ENCODE assay signal across 20 cellular contexts in genomic region chr4:77938560-77938959, GRCh38.
"Had no signal": no experiment of that assay in that cellular context is flagged by ENCODE, and none has a peak within 500 bp of the region (broad histone marks: within the 10 kb centered on the region; RNA-seq: fewer than 3 reads in every experiment).

No MANE protein-coding gene starts in this region.

- H3K4me3 Mint-ChIP-seq: activated CD4-positive, alpha-beta memory T cell treated with anti-CD3 and anti-CD28 coated beads for 36 hours; activated CD4-positive, alpha-beta T cell treated with anti-CD3 and anti-CD28 coated beads, Interleukin-2, amount 10 ng/mL, durations not matched to agents 7 days and 5 days; activated T-cell treated with anti-CD3 and anti-CD28 coated beads, Interleukin-2, amount 50 U/mL, for 4 hours had no signal

- H3K27ac Mint-ChIP-seq: activated CD4-positive, alpha-beta memory T cell treated with anti-CD3 and anti-CD28 coated beads for 36 hours; activated CD4-positive, alpha-beta T cell treated with anti-CD3 and anti-CD28 coated beads, Interleukin-2, amount 10 ng/mL, durations not matched to agents 7 days and 5 days had no signal

- H2AFZ ChIP-seq: PC-9 had no signal

- DNase-seq: activated CD4-positive, alpha-beta memory T cell treated with anti-CD3 and anti-CD28 coated beads for 36 hours; activated CD4-positive, alpha-beta T cell treated with anti-CD3 and anti-CD28 coated beads, Interleukin-2, amount 10 ng/mL, durations not matched to agents 7 days and 5 days; activated CD4-positive, CD25-positive, alpha-beta regulatory T cell; activated CD8-positive, alpha-beta memory T cell treated with anti-CD3 and anti-CD28 coated beads for 24 hours; activated effector memory CD4-positive, alpha-beta T cell treated with anti-CD3 and anti-CD28 coated beads, Interleukin-2, amount 50 U/mL, for 16 hours; activated naive CD4-positive, alpha-beta T cell treated with Interleukin-2 at 50 U/mL for 16 hours; activated T-cell treated with anti-CD3 and anti-CD28 coated beads, Interleukin-2, amount 50 U/mL, for 4 hours; cerebellar nuclear complex; MG63; NCI-H1105 treated with DMSO at 0.1 percent for 48 hours; NCI-H146; NCI-H187 treated with DMSO at 0.1 percent for 48 hours; NCI-H2081 treated with DMSO at 0.1 percent for 48 hours; NCI-H446; NCI-H524; PC-9; SHP77 treated with DMSO at 0.1 percent for 48 hours; T-helper 2 cell; T1000 had no signal

- H3K4me3 ChIP-seq: MG63, PC-9 had no signal

- H3K27me3 ChIP-seq: MG63 had no signal

- H3K4me2 ChIP-seq: PC-9 had no signal

- H3K27me3 Mint-ChIP-seq: activated CD4-positive, alpha-beta memory T cell treated with anti-CD3 and anti-CD28 coated beads for 36 hours; activated CD4-positive, alpha-beta T cell treated with anti-CD3 and anti-CD28 coated beads, Interleukin-2, amount 10 ng/mL, durations not matched to agents 7 days and 5 days had no signal

- ATAC-seq: activated naive CD4-positive, alpha-beta T cell treated with anti-CD3 and anti-CD28 coated beads, Interleukin-2, amount 50 U/mL, for 72 hours; activated T-cell treated with anti-CD3 and anti-CD28 coated beads, Interleukin-2, amount 50 U/mL, for 4 hours had no signal

- H3K27ac ChIP-seq: PC-9 had no signal
